Comparison of ENCODE assay signal across 6 cellular contexts in the genomic region with DNA sequence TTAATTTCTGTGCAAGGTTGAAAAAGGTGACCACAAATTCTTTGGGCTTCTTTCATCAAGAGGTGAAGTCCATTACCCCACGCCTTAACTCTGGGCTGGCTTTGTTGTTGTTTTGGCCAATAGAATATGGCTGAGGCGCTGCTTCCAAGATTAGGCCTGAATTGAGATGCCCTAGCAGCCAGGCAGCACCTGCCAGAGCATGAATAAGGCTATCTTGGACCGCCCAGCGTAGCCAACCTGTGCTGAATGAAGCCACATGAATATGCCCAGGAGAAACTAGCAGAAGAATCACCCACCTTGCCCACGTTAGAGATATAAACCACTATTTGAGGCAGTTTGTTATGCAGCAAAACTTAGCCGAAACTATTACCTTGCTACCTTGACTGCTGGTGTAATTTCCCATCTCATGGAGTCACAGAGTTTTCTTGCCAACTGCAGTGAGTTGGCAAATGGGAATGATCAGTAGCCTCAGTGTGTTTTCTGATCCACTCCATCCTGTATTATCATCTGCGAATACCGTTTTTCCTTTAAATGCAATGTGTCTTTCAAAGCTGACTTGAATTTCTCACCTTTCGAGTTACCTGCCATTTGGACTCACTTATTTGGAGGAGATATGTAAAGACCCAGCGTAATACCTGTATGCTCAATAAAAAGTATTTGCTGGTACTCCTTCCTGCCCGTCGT. TPM values are rescaled to one million over a fixed set of nuclear protein-coding genes. Genes with fewer than 3 reads are reported as not detected.
A peak's percentile ranks its signal among the peaks of the same experiment; 100 is the strongest.
DNase-seq lines count a peak whose midpoint lies in the region; ATAC-seq, FAIRE-seq and TF ChIP-seq lines count a peak whose summit lies in the region.

No MANE protein-coding gene starts in this region.

- 0 out of 2 replicates have a peak, but pooled peaks cover 8% of the 10 kb centered on the region for H3K79me2 ChIP-seq in GM23248 (ENCODE audit: insufficient read depth)
- H3K79me2 ChIP-seq in astrocyte (ENCODE audit: insufficient read depth, low read length): peaks cover 4% of the 10 kb centered on the region

- H3K4me1 ChIP-seq in GM23248 (ENCODE audit: insufficient read depth): peaks cover 4% of the 10 kb centered on the region; the same call in 1 of the 2 replicates
- peaks cover 9% of the 10 kb centered on the region for H3K4me1 ChIP-seq in astrocyte (ENCODE audit: insufficient read depth, low read length)

- H3K9me3 ChIP-seq in GM23248 (ENCODE audit: low read depth) (no peaks in the 10 kb centered on the region), astrocyte (ENCODE audit: insufficient read depth, low read depth, low read length) (no peaks in the 10 kb centered on the region)

- peak overlapping the region; percentile 19 for H3K27ac Mint-ChIP-seq in astrocyte (ENCODE audit: unreplicated experiment)

- 50 to 54% methylated on average over 12 of the region's 12 CpGs for WGBS in GM23248 (ENCODE audit: low coverage in 1 of 2, low lambda C conversion rate in 2 of 2, missing lambda C conversion rate in 2 of 2), 2 experiments

- H3K4me3 Mint-ChIP-seq in astrocyte (ENCODE audit: unreplicated experiment): peak overlapping the region; percentile 88

- H3K4me2 ChIP-seq in GM23248 (ENCODE audit: unreplicated experiment): peak overlapping the region; percentile 93
- peak overlapping the region; percentile 82 for H3K4me2 ChIP-seq in astrocyte (ENCODE audit: low read length)

- ATAC-seq in GM18511 (IDR thresholded peaks at IDR 0.05; ENCODE audit: unreplicated experiment) (no peak), HG03280 (IDR thresholded peaks at IDR 0.05; ENCODE audit: unreplicated experiment) (no peak)

- H3K27me3 ChIP-seq in GM23248 (replicated peaks; ENCODE audit: insufficient read depth) (no peaks in the 10 kb centered on the region), astrocyte (ENCODE audit: insufficient read depth, low read length) (no peaks in the 10 kb centered on the region)

- in situ Hi-C loops in GM23248 (cut with MboI): no loop called here

- no peaks in the 10 kb centered on the region for H3K27me3 Mint-ChIP-seq in astrocyte (ENCODE audit: low read depth, unreplicated experiment)

- H3K9me2 ChIP-seq in GM23248 (ENCODE audit: insufficient read depth): no peaks in the 10 kb centered on the region

- no peak for FAIRE-seq in astrocyte (lab: Jason Lieb, UNC)

- H3K9me3 Mint-ChIP-seq in astrocyte (ENCODE audit: unreplicated experiment): no peaks in the 10 kb centered on the region

- peak overlapping the region; percentile 98 for H3K4me3 ChIP-seq in GM23248
- H3K4me3 ChIP-seq in astrocyte (ENCODE audit: insufficient read depth, low read depth, low read length): peak overlapping the region; percentile 75

- peaks cover 6% of the 10 kb centered on the region for H3K4me1 Mint-ChIP-seq in astrocyte (ENCODE audit: low read depth, unreplicated experiment)

- H3K36me3 ChIP-seq in GM23248 (ENCODE audit: low read depth) (no peaks in the 10 kb centered on the region), astrocyte (ENCODE audit: insufficient read depth, low read length) (no peaks in the 10 kb centered on the region)

- no peaks in the 10 kb centered on the region for H3K36me3 Mint-ChIP-seq in astrocyte (ENCODE audit: low read depth, unreplicated experiment)

- H3K27ac ChIP-seq in GM23248 (no peak overlapping the region), astrocyte (ENCODE audit: low read depth, low read length) (peak overlapping the region; percentile 48)

- H2AFZ ChIP-seq in GM23248 (peak overlapping the region; percentile 98), astrocyte (ENCODE audit: low read depth, low read length) (peak overlapping the region; percentile 93)

- peak overlapping the region; percentile 84 for H3K9ac ChIP-seq in GM23248
- peak overlapping the region; percentile 75 for H3K9ac ChIP-seq in astrocyte (ENCODE audit: low read length)

- no peaks in the 10 kb centered on the region for H4K20me1 ChIP-seq in GM23248 (ENCODE audit: insufficient read depth)
- H4K20me1 ChIP-seq in astrocyte (ENCODE audit: insufficient read depth, low read length): no peaks in the 10 kb centered on the region

- TF ChIP-seq CTCF in astrocyte (IDR thresholded peaks at IDR 0.05; ENCODE audit: insufficient read depth, low read depth, low read length): no peak

- H3F3A ChIP-seq in GM23248 (ENCODE audit: insufficient read depth): no peaks in the 10 kb centered on the region; the same call in 1 of the 2 replicates

- peak; percentile 33 for DNase-seq in GM23248
- DNase-seq in astrocyte (ENCODE audit: low read depth): peak; percentile 10
- DNase-seq in myocyte (ENCODE audit: low read depth): peak; percentile 10
- DNase-seq in amygdala (lab: John Stamatoyannopoulos, UW): no peak

RNA-seq across cellular contexts. Expression of gene TSGA10, which starts 0.7 kb away (rescaled TPM):
- total RNA-seq in GM23248 (2014; rRNA removed; shearing (Covaris generic)): 1.4 and 3.0 TPM in 2 replicates
- polyA plus RNA-seq in GM23248 (2016; fragmentation: Nextera tagmentation; extraction: Ambion mirVana): 0.60 and 1.2 TPM in 2 replicates
- total RNA-seq in astrocyte: 2.4 and 3.9 TPM in 2 replicates
- total RNA-seq in myocyte: 2.4 and 5.9 TPM in 2 replicates
- 2.5 TPM for polyA plus RNA-seq in myocyte (2012)

RNA-seq across cellular contexts. Expression of gene LIPT1, which starts 0.7 kb away (rescaled TPM):
- 6.6 and 8.8 TPM in 2 replicates for total RNA-seq in GM23248 (2014; rRNA removed; shearing (Covaris generic))
- 4.6 TPM in 2 replicates for polyA plus RNA-seq in GM23248 (2016; fragmentation: Nextera tagmentation; extraction: Ambion mirVana)
- 3.4 and 3.9 TPM in 2 replicates for total RNA-seq in astrocyte
- total RNA-seq in myocyte: 5.0 and 5.9 TPM in 2 replicates
- polyA plus RNA-seq in myocyte (2012): 4.2 TPM

RNA-seq across cellular contexts. Expression of gene C2orf15, which starts 12.6 kb away (rescaled TPM):
- not detected in 2 replicates for total RNA-seq in GM23248 (2014; rRNA removed; shearing (Covaris generic))
- not detected in 2 replicates for polyA plus RNA-seq in GM23248 (2016; fragmentation: Nextera tagmentation; extraction: Ambion mirVana)
- total RNA-seq in astrocyte (0.59 and 0.60 TPM in 2 replicates), myocyte (0.78 TPM in 1 of 2 replicates, not detected in the other)
- polyA plus RNA-seq in myocyte (2012): 0.21 TPM

RNA-seq across cellular contexts. Expression of gene MITD1, which starts 26.8 kb away (rescaled TPM):
- total RNA-seq in GM23248 (2014; rRNA removed; shearing (Covaris generic)): 15.8 and 25.4 TPM in 2 replicates
- 20.7 and 22.0 TPM in 2 replicates for polyA plus RNA-seq in GM23248 (2016; fragmentation: Nextera tagmentation; extraction: Ambion mirVana)
- total RNA-seq in astrocyte: 16.7 and 20.9 TPM in 2 replicates
- total RNA-seq in myocyte: 30.3 and 31.1 TPM in 2 replicates
- polyA plus RNA-seq in myocyte (2012): 15.7 TPM

RNA-seq across cellular contexts. Expression of gene MRPL30, which starts 26.9 kb away (rescaled TPM):
- total RNA-seq in GM23248 (2014; rRNA removed; shearing (Covaris generic)): 29.2 and 30.9 TPM in 2 replicates
- polyA plus RNA-seq in GM23248 (2016; fragmentation: Nextera tagmentation; extraction: Ambion mirVana): 22.6 and 22.8 TPM in 2 replicates
- total RNA-seq in astrocyte (29.8 and 31.9 TPM in 2 replicates), myocyte (53.2 and 65.8 TPM in 2 replicates)
- 20.5 TPM for polyA plus RNA-seq in myocyte (2012)

Comparison
In these comparisons a context has a peak if more than half of its experiments do, and no peak if none do; other contexts are left out.
1. DNase-seq: peak in GM23248 (single experiment), astrocyte (single experiment) and myocyte (single experiment); none in amygdala (0 of 56).